31 cellular contexts compared by ENCODE assay signal in genomic region chr2:118832791-118833715, GRCh38. TPM values are rescaled to one million over a fixed set of nuclear protein-coding genes. Genes with fewer than 3 reads are reported as not detected.
DNase-seq lines count a peak whose midpoint lies in the region; ATAC-seq, FAIRE-seq and TF ChIP-seq lines count a peak whose summit lies in the region.
"Had no signal": no experiment of that assay in that cellular context is flagged by ENCODE, and none has a peak within 500 bp of the region (broad histone marks: within the 10 kb centered on the region; RNA-seq: fewer than 3 reads in every experiment).

No MANE protein-coding gene starts in this region.

- H3K9ac ChIP-seq in HUES6 (ENCODE audit: low read length) = no peak overlapping the region
- no peak overlapping the region for H3K9ac ChIP-seq in H1 (replicated peaks in 1 of 4; ENCODE audit: extremely low read depth in 1 of 4, low read depth in 3 of 4, low read length in 3 of 4)
- H3K9ac ChIP-seq in mesendoderm (ENCODE audit: low read length) = no peak overlapping the region

- DNase-seq in H1 (ENCODE audit: low read depth in 1 of 2, low spot score in 2 of 2) (no peak), mesendoderm (peak; percentile 16), spleen (peak; percentile 51), ovary (no peak), NCI-H446 (lab: John Stamatoyannopoulos, UW) (no peak)
- DNase-seq: activated CD4-positive, alpha-beta T cell treated with anti-CD3 and anti-CD28 coated beads for 1 hour; activated CD8-positive, alpha-beta T cell treated with anti-CD3 and anti-CD28 coated beads, Interleukin-2, amount 10 ng/mL, durations not matched to agents 7 days and 5 days; aorta; CD4-positive, CD25-positive, alpha-beta regulatory T cell; esophagus squamous epithelium; GOT3; hippocampal formation; kidney; natural killer cell; NCI-H1092 treated with DMSO at 0.1 percent for 48 hours; NCI-H187 treated with DMSO at 0.1 percent for 48 hours; NCI-H774; right lobe of liver; stimulated activated naive CD4-positive, alpha-beta T cell treated with Interleukin-2 at 50 U/mL for 16 hours had no signal

- H3K56ac ChIP-seq in H1 (replicated peaks; ENCODE audit: insufficient read length, low read depth, low read length) (no peak overlapping the region), mesendoderm (ENCODE audit: low read length) (no peak overlapping the region)

- intact Hi-C loops in spleen (cut with DNase I; ENCODE audit: low total_unique reads) = no loop called here
- intact Hi-C loops in ovary (cut with DNase I) = no loop called here

- ATAC-seq in HG03159 (IDR thresholded peaks at IDR 0.05; ENCODE audit: unreplicated experiment) = no peak
- no peak for ATAC-seq in GM19023 (IDR thresholded peaks at IDR 0.05; ENCODE audit: unreplicated experiment)
- ATAC-seq: activated CD8-positive, alpha-beta T cell treated with anti-CD3 and anti-CD28 coated beads, Interleukin-2, amount 10 ng/mL, durations not matched to agents 7 days and 5 days; gastroesophageal sphincter; natural killer cell; right lobe of liver had no signal

- no peak overlapping the region for H4K5ac ChIP-seq in H1 (ENCODE audit: insufficient read length, low read depth, low read length)
- no peak overlapping the region for H4K5ac ChIP-seq in mesendoderm (ENCODE audit: low read length)

- FAIRE-seq in H1 (lab: Jason Lieb, UNC) = no peak
- FAIRE-seq: GM12892, kidney had no signal

- H3K27me3 ChIP-seq in HUES6 (ENCODE audit: control insufficient read depth, insufficient read depth, low read length) = peaks cover 100% of the 10 kb centered on the region
- peaks cover 71 to 86% (median 78%) of the 10 kb centered on the region in 4 experiments for H3K27me3 ChIP-seq in H1 (replicated peaks in 1 of 4; ENCODE audit: control insufficient read depth in 3 of 4, extremely low read depth in 1 of 4, insufficient read depth in 3 of 4, low read length in 3 of 4)
- peaks cover 62% of the 10 kb centered on the region for H3K27me3 ChIP-seq in mesendoderm (ENCODE audit: insufficient read depth, low read length, poor library complexity)
- peaks cover 15 to 99% (median 75%) of the 10 kb centered on the region in 7 donors for H3K27me3 ChIP-seq in spleen (replicated peaks in 1 of 7)
- H3K27me3 ChIP-seq in ovary = no peaks in the 10 kb centered on the region

- H3K4ac ChIP-seq in H1 (replicated peaks; ENCODE audit: insufficient read length, low read depth, low read length) (no peak overlapping the region), mesendoderm (ENCODE audit: low read depth, low read length) (no peak overlapping the region)

- peak overlapping the region; percentile 88 to 93 for H3K4me2 ChIP-seq in H1 (ENCODE audit: insufficient read depth in 1 of 2, low read depth in 2 of 2, low read length in 2 of 2)
- no peak overlapping the region for H3K4me2 ChIP-seq in mesendoderm (ENCODE audit: low read length)

- H2BK15ac ChIP-seq in H1 (ENCODE audit: low read length) (peak overlapping the region; percentile 46; the same call in 1 of the 2 replicates), mesendoderm (replicated peaks; ENCODE audit: low read depth) (no peak overlapping the region)

- TF ChIP-seq RAD21 in H1 (IDR thresholded peaks at IDR 0.05 in 1 of 2, conservative IDR thresholded peaks at IDR 0.05 in 1 of 2; ENCODE audit: low read depth in 2 of 2, low read length in 2 of 2) = no peak

- H2BK5ac ChIP-seq in H1 (ENCODE audit: low read depth, low read length) (no peak overlapping the region; the same call in 1 of the 2 replicates), mesendoderm (ENCODE audit: low read length) (no peak overlapping the region)

- TF ChIP-seq CTCF in H1 (IDR thresholded peaks at IDR 0.05; ENCODE audit: control extremely low read depth in 1 of 3, insufficient read depth in 1 of 3, low read depth in 1 of 3, low read length in 3 of 3) (no peak), spleen (IDR thresholded peaks at IDR 0.05 in 8 of 11, conservative IDR thresholded peaks at IDR 0.05 in 3 of 11) (no peak), ovary (IDR thresholded peaks at IDR 0.05) (no peak)

- no peaks in the 10 kb centered on the region for H3K79me2 ChIP-seq in H1 (ENCODE audit: control insufficient read depth in 1 of 2, insufficient read depth in 2 of 2, low read length in 2 of 2)
- no peaks in the 10 kb centered on the region for H3K79me2 ChIP-seq in mesendoderm (ENCODE audit: control insufficient read depth, insufficient read depth, low read length)

- no peak overlapping the region for H2AFZ ChIP-seq in H1 (ENCODE audit: low read length)

- H3K14ac ChIP-seq in H1 (ENCODE audit: insufficient read length) = no peak overlapping the region

- peaks cover 14% of the 10 kb centered on the region; the same call in 1 of the 2 replicates for H3K23me2 ChIP-seq in H1 (ENCODE audit: low read depth, low read length)

- H2BK120ac ChIP-seq in H1 (replicated peaks; ENCODE audit: low read depth, low read length) = no peak overlapping the region
- H2BK120ac ChIP-seq in mesendoderm (ENCODE audit: low read depth, low read length) = no peak overlapping the region

- 7% methylated on average over 36 of the region's 36 CpGs; no CpG with 5 or more reads in 1 of the 2 experiments for WGBS in H1 (ENCODE audit: extremely low coverage in 1 of 2, insufficient coverage in 1 of 2, insufficient read length in 1 of 2, insufficient replicate concordance in 2 of 2, low coverage in 1 of 2, low lambda C conversion rate in 2 of 2, missing lambda C conversion rate in 1 of 2), 2 experiments
- WGBS in mesendoderm (ENCODE audit: extremely low coverage, insufficient coverage, low lambda C conversion rate) = no CpG with 5 or more reads among the region's 36 CpGs
- WGBS in spleen, 5 donors = 7 to 11% (median 8%) methylated on average over 36 of the region's 36 CpGs
- 2 to 10% (median 9%) methylated on average over 35 to 36 of the region's 36 CpGs for WGBS in ovary, 3 donors

- CTCF ChIA-PET in H1 (lab: Charles Lee; ENCODE audit: partially characterized antibody) = interaction anchor here (0.8 to 3.5 kb wide), 10 partner anchors 9 to 463 kb away, joined by 3 to 15 read pairs (median 3); no protein-coding TSS in a partner anchor

- no peak overlapping the region for H3K23ac ChIP-seq in H1 (ENCODE audit: insufficient read length)
- H3K23ac ChIP-seq in mesendoderm (ENCODE audit: low read length) = no peak overlapping the region

- H3K4me3 ChIP-seq in HUES6 (ENCODE audit: low read depth, low read length) (peak overlapping the region; percentile 63), H1 (ENCODE audit: extremely low read depth in 1 of 4, insufficient read depth in 2 of 4, low read depth in 3 of 4, low read length in 4 of 4) (peak overlapping the region; percentile 10 to 63 (median 20); a peak in 3 of 8 replicates), mesendoderm (ENCODE audit: low read length) (no peak overlapping the region), spleen (no peak overlapping the region), ovary (no peak overlapping the region)
- H3K4me3 ChIP-seq: coronary artery, esophagus squamous epithelium, gastroesophageal sphincter, right lobe of liver, SK-N-MC, thoracic aorta, vagina had no signal

- H3K36me3 ChIP-seq in HUES6 (ENCODE audit: control insufficient read depth, insufficient read depth, low read length) (no peaks in the 10 kb centered on the region), H1 (ENCODE audit: control insufficient read depth in 2 of 4, insufficient read depth in 4 of 4, low read length in 3 of 4) (0 out of 8 replicates have a peak, but pooled peaks cover 0 to 5% (median 0%) of the 10 kb centered on the region in 4 experiments), mesendoderm (ENCODE audit: control insufficient read depth, insufficient read depth, low read length) (no peaks in the 10 kb centered on the region), spleen (no peaks in the 10 kb centered on the region), ovary (no peaks in the 10 kb centered on the region)
- H3K36me3 ChIP-seq: esophagus squamous epithelium, gastroesophageal sphincter, right lobe of liver, thoracic aorta, vagina had no signal

- H2BK20ac ChIP-seq in H1 (ENCODE audit: low read length) = peak overlapping the region; percentile 61; the same call in 1 of the 2 replicates

- peaks cover 35% of the 10 kb centered on the region for H3K4me1 ChIP-seq in HUES6 (ENCODE audit: control insufficient read depth, insufficient read depth, low read length)
- H3K4me1 ChIP-seq in H1 (replicated peaks in 1 of 4; ENCODE audit: control insufficient read depth in 3 of 4, insufficient read depth in 4 of 4, low read length in 3 of 4) = peaks cover 5 to 39% (median 24%) of the 10 kb centered on the region in 4 experiments
- peaks cover 2% of the 10 kb centered on the region for H3K4me1 ChIP-seq in mesendoderm (ENCODE audit: control insufficient read depth, low read depth, low read length)
- H3K4me1 ChIP-seq in spleen = peaks cover 13 to 28% (median 23%) of the 10 kb centered on the region in 6 donors
- H3K4me1 ChIP-seq in ovary (ENCODE audit: insufficient read depth) = peaks cover 2% of the 10 kb centered on the region

- H4K20me1 ChIP-seq in H1 (replicated peaks in 1 of 2; ENCODE audit: control insufficient read depth in 1 of 2, insufficient read depth in 2 of 2, low read length in 2 of 2) = peaks cover 6% of the 10 kb centered on the region in 2 experiments

- no peaks in the 10 kb centered on the region for H3K9me3 ChIP-seq in HUES6 (ENCODE audit: control insufficient read depth, insufficient read depth, low read depth, low read length)
- no peaks in the 10 kb centered on the region; a peak in 1 of 4 replicates for H3K9me3 ChIP-seq in H1 (ENCODE audit: insufficient read depth in 2 of 2, low read depth in 1 of 2, low read length in 1 of 2)
- H3K9me3 ChIP-seq in spleen = no peaks in the 10 kb centered on the region
- H3K9me3 ChIP-seq in ovary = no peaks in the 10 kb centered on the region
- H3K9me3 ChIP-seq: esophagus squamous epithelium, gastroesophageal sphincter, right lobe of liver, thoracic aorta, vagina had no signal

- POLR2A ChIA-PET in H1 (lab: Charles Lee; ENCODE audit: partially characterized antibody) = interaction anchor here (1.0 to 1.5 kb wide), 2 partner anchors 14 to 16 kb away, joined by 4 read pairs; partner anchors contain the start of gene EN1

- H3K27ac ChIP-seq in HUES6 (ENCODE audit: low read depth, low read length) (no peak overlapping the region), H1 (ENCODE audit: low read depth, low read length) (no peak overlapping the region), mesendoderm (ENCODE audit: low read depth, low read length) (no peak overlapping the region), spleen (no peak overlapping the region), ovary (no peak overlapping the region)
- H3K27ac ChIP-seq: coronary artery, esophagus squamous epithelium, gastroesophageal sphincter, right lobe of liver, SK-N-MC, thoracic aorta, vagina had no signal

- H2AK5ac ChIP-seq in H1 (ENCODE audit: low read depth, low read length) (no peak overlapping the region), mesendoderm (ENCODE audit: low read length) (no peak overlapping the region)

- peak overlapping the region; percentile 94 for H2BK12ac ChIP-seq in H1 (ENCODE audit: low read depth, low read length)

- TF ChIP-seq POLR2A in H1 (IDR thresholded peaks at IDR 0.05; ENCODE audit: control extremely low read depth in 1 of 2, low read depth in 2 of 2, low read length in 2 of 2) (no peak), spleen (IDR thresholded peaks at IDR 0.05) (no peak), ovary (IDR thresholded peaks at IDR 0.05) (no peak)

- H3K79me1 ChIP-seq in H1 (ENCODE audit: low read depth, low read length) (no peaks in the 10 kb centered on the region), mesendoderm (ENCODE audit: low read length) (no peaks in the 10 kb centered on the region)

- H3K18ac ChIP-seq in H1 (ENCODE audit: extremely low read depth, low read length) (no peak overlapping the region), mesendoderm (ENCODE audit: low read length) (no peak overlapping the region)

- H4K8ac ChIP-seq in H1 (ENCODE audit: extremely low read depth, insufficient read depth, low read length) (no peak overlapping the region), mesendoderm (ENCODE audit: low read depth, low read length) (no peak overlapping the region)

- TF ChIP-seq EP300 in H1 (IDR thresholded peaks at IDR 0.05; ENCODE audit: borderline replicate concordance in 1 of 2, low read depth in 2 of 2, low read length in 2 of 2) (no peak), ovary (IDR thresholded peaks at IDR 0.05) (no peak)

- no peak overlapping the region for H4K91ac ChIP-seq in H1 (replicated peaks; ENCODE audit: insufficient read length, low read length)

RNA-seq across cellular contexts. Expression of gene EN1, which starts 14.4 kb away (rescaled TPM):
- total RNA-seq in H1 (2021; fragmentation: NEBNext Ultra II Directional; extraction: Animal tissue kit (Norgen Biotek cat#: 25700)) = not detected in 2 replicates
- polyA plus RNA-seq in H1 (2011; rRNA removed) (not detected in 2 replicates), spleen (not detected), ovary (not detected)
- polyA plus RNA-seq in H1 (2011; cell fraction: cytosol; rRNA removed) = not detected
- not detected for polyA plus RNA-seq in H1 (2011; cell fraction: nucleus; rRNA removed)
- 0.48 TPM in 1 of 4 replicates, not detected in the others for polyA plus RNA-seq in H1 (2012, experiment 1 of 2)
- not detected for polyA plus RNA-seq in H1 (2012, experiment 2 of 2)
- polyA plus RNA-seq in H1 (2013, experiment 1 of 2) = not detected
- 0.04 TPM for polyA plus RNA-seq in H1 (2013, experiment 2 of 2)
- polyA minus RNA-seq in H1 (2011; rRNA and poly(A)+ RNA removed) = not detected in 2 replicates
- polyA minus RNA-seq in H1 (2011; cell fraction: cytosol; rRNA and poly(A)+ RNA removed) = not detected
- polyA minus RNA-seq in H1 (2011; cell fraction: nucleus; rRNA and poly(A)+ RNA removed) = not detected
- polyA plus RNA-seq in mesendoderm (2013, experiment 1 of 2) = 0.01 TPM
- polyA plus RNA-seq in mesendoderm (2013, experiment 2 of 2) = not detected
- total RNA-seq in spleen (not detected), ovary (not detected)
- total RNA-seq: activated CD8-positive, alpha-beta T cell treated with anti-CD3 and anti-CD28 coated beads, Interleukin-2, amount 10 ng/mL, durations not matched to agents 7 days and 5 days; activated T-helper 2 cell treated with anti-CD3 and anti-CD28 coated beads, Interferon-gamma antibody, Interleukin-2, Interleukin-4, amounts not matched to agents 10 μg/mL and 5 μg/mL and 100 μg/mL, durations not matched to agents 14 hours and 24 hours and 36 hours; aorta; CD4-positive, CD25-positive, alpha-beta regulatory T cell; esophagus squamous epithelium; mononuclear cell; natural killer cell; right lobe of liver; RPMI7951; thoracic aorta; vagina had no signal
- polyA plus RNA-seq: aorta; CD4-positive, CD25-positive, alpha-beta regulatory T cell had no signal

Comparison
In these comparisons a context has a peak if more than half of its experiments do, and no peak if none do; other contexts are left out.
1. H3K4me3 ChIP-seq: peak in HUES6 (single experiment) and H1 (4 of 4); none in mesendoderm (single experiment), spleen (0 of 8) and ovary (single experiment).
2. DNase-seq: peak in mesendoderm (single experiment) and spleen (single experiment); none in H1 (0 of 2), ovary (0 of 5) and NCI-H446 (0 of 2).